Comparison of ENCODE assay signal across 2 cellular contexts in genomic region chr12:57226588-57227314, GRCh38.
TF ChIP-seq lines count a peak whose summit lies in the region.

No MANE protein-coding gene starts in this region.

TF ChIP-seq in IMR-90, 13 proteins besides CTCF, POLR2A, EP300 and RAD21:
- TF ChIP-seq BHLHE40 (IDR thresholded peaks at IDR 0.05; ENCODE audit: low read depth, low read length) (no peak), CHD1 (IDR thresholded peaks at IDR 0.05; ENCODE audit: low read depth, low read length) (no peak), CEBPB (IDR thresholded peaks at IDR 0.05; ENCODE audit: low read depth, low read length) (no peak), SMC3 (IDR thresholded peaks at IDR 0.05; ENCODE audit: low read depth, low read length) (no peak), MAFK (IDR thresholded peaks at IDR 0.05; ENCODE audit: low read depth, low read length) (no peak), RFX5 (IDR thresholded peaks at IDR 0.05; ENCODE audit: low read depth, low read length) (no peak), FOS (IDR thresholded peaks at IDR 0.05; ENCODE audit: low read depth, low read length) (no peak)
- TF ChIP-seq, protein P1, sequence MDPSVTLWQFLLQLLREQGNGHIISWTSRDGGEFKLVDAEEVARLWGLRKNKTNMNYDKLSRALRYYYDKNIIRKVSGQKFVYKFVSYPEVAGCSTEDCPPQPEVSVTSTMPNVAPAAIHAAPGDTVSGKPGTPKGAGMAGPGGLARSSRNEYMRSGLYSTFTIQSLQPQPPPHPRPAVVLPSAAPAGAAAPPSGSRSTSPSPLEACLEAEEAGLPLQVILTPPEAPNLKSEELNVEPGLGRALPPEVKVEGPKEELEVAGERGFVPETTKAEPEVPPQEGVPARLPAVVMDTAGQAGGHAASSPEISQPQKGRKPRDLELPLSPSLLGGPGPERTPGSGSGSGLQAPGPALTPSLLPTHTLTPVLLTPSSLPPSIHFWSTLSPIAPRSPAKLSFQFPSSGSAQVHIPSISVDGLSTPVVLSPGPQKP (IDR thresholded peaks at IDR 0.05; ENCODE audit: borderline replicate concordance, low read depth, low read length) = no peak
- TF ChIP-seq, protein P2, sequence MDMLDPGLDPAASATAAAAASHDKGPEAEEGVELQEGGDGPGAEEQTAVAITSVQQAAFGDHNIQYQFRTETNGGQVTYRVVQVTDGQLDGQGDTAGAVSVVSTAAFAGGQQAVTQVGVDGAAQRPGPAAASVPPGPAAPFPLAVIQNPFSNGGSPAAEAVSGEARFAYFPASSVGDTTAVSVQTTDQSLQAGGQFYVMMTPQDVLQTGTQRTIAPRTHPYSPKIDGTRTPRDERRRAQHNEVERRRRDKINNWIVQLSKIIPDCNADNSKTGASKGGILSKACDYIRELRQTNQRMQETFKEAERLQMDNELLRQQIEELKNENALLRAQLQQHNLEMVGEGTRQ (IDR thresholded peaks at IDR 0.05; ENCODE audit: low read depth, low read length) = no peak

TF ChIP-seq in GM12878, 131 proteins besides CTCF, POLR2A, EP300 and RAD21:
- TF ChIP-seq NFIC (IDR thresholded peaks at IDR 0.05; ENCODE audit: low read depth, low read length) = no peak
- TF ChIP-seq MEF2B (IDR thresholded peaks at IDR 0.05; ENCODE audit: partially characterized antibody, poor library complexity, severe bottlenecking) = peak; percentile 34
- TF ChIP-seq EGR1 (IDR thresholded peaks at IDR 0.05; ENCODE audit: borderline replicate concordance in 1 of 2, low read depth in 2 of 2, low read length in 2 of 2) = peak in 1 of 2 experiments; percentile 61; a peak in 2 of 3 replicates
TF ChIP-seq in GM12878: peak in this region for 2.
